ENCODE assay signal across 1 cellular context in the genomic region with DNA sequence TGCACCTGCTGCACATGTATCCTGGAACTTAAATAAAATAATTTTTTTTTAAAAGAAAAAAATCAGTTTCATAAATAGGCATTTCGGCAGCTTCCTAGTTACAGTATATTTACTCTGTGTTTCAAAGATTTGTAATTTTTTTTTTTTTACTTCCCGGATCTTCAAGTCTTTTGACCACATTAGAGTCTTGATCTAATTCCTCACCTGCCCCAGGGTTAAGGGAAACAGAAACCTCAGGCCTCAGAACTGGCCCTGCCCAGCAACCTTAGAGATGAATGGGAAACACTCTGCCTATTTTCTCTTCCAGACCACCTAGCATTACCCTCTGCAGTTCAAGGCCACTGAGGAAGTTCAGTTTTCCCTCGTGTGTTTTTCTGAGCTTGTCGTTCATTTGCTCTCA.
TF ChIP-seq lines count a peak whose summit lies in the region.

No MANE protein-coding gene starts in this region.

TF ChIP-seq in GM23338, 12 proteins besides CTCF, POLR2A, EP300 and RAD21 (continued from another document):
- TF ChIP-seq, protein P1, sequence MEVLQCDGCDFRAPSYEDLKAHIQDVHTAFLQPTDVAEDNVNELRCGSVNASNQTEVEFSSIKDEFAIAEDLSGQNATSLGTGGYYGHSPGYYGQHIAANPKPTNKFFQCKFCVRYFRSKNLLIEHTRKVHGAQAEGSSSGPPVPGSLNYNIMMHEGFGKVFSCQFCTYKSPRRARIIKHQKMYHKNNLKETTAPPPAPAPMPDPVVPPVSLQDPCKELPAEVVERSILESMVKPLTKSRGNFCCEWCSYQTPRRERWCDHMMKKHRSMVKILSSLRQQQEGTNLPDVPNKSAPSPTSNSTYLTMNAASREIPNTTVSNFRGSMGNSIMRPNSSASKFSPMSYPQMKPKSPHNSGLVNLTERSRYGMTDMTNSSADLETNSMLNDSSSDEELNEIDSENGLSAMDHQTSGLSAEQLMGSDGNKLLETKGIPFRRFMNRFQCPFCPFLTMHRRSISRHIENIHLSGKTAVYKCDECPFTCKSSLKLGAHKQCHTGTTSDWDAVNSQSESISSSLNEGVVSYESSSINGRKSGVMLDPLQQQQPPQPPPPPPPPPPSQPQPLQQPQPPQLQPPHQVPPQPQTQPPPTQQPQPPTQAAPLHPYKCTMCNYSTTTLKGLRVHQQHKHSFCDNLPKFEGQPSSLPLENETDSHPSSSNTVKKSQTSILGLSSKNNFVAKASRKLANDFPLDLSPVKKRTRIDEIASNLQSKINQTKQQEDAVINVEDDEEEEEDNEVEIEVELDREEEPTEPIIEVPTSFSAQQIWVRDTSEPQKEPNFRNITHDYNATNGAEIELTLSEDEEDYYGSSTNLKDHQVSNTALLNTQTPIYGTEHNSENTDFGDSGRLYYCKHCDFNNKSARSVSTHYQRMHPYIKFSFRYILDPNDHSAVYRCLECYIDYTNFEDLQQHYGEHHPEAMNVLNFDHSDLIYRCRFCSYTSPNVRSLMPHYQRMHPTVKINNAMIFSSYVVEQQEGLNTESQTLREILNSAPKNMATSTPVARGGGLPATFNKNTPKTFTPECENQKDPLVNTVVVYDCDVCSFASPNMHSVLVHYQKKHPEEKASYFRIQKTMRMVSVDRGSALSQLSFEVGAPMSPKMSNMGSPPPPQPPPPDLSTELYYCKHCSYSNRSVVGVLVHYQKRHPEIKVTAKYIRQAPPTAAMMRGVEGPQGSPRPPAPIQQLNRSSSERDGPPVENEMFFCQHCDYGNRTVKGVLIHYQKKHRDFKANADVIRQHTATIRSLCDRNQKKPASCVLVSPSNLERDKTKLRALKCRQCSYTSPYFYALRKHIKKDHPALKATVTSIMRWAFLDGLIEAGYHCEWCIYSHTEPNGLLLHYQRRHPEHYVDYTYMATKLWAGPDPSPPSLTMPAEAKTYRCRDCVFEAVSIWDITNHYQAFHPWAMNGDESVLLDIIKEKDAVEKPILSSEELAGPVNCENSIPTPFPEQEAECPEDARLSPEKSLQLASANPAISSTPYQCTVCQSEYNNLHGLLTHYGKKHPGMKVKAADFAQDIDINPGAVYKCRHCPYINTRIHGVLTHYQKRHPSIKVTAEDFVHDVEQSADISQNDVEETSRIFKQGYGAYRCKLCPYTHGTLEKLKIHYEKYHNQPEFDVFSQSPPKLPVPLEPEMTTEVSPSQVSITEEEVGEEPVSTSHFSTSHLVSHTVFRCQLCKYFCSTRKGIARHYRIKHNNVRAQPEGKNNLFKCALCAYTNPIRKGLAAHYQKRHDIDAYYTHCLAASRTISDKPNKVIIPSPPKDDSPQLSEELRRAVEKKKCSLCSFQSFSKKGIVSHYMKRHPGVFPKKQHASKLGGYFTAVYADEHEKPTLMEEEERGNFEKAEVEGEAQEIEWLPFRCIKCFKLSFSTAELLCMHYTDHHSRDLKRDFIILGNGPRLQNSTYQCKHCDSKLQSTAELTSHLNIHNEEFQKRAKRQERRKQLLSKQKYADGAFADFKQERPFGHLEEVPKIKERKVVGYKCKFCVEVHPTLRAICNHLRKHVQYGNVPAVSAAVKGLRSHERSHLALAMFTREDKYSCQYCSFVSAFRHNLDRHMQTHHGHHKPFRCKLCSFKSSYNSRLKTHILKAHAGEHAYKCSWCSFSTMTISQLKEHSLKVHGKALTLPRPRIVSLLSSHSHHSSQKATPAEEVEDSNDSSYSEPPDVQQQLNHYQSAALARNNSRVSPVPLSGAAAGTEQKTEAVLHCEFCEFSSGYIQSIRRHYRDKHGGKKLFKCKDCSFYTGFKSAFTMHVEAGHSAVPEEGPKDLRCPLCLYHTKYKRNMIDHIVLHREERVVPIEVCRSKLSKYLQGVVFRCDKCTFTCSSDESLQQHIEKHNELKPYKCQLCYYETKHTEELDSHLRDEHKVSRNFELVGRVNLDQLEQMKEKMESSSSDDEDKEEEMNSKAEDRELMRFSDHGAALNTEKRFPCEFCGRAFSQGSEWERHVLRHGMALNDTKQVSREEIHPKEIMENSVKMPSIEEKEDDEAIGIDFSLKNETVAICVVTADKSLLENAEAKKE (CRISPR knock-in tag; IDR thresholded peaks at IDR 0.05) = no peak
- TF ChIP-seq EZH2 (IDR thresholded peaks at IDR 0.05; ENCODE audit: low read depth, unreplicated experiment) = no peak
- TF ChIP-seq, protein P2, sequence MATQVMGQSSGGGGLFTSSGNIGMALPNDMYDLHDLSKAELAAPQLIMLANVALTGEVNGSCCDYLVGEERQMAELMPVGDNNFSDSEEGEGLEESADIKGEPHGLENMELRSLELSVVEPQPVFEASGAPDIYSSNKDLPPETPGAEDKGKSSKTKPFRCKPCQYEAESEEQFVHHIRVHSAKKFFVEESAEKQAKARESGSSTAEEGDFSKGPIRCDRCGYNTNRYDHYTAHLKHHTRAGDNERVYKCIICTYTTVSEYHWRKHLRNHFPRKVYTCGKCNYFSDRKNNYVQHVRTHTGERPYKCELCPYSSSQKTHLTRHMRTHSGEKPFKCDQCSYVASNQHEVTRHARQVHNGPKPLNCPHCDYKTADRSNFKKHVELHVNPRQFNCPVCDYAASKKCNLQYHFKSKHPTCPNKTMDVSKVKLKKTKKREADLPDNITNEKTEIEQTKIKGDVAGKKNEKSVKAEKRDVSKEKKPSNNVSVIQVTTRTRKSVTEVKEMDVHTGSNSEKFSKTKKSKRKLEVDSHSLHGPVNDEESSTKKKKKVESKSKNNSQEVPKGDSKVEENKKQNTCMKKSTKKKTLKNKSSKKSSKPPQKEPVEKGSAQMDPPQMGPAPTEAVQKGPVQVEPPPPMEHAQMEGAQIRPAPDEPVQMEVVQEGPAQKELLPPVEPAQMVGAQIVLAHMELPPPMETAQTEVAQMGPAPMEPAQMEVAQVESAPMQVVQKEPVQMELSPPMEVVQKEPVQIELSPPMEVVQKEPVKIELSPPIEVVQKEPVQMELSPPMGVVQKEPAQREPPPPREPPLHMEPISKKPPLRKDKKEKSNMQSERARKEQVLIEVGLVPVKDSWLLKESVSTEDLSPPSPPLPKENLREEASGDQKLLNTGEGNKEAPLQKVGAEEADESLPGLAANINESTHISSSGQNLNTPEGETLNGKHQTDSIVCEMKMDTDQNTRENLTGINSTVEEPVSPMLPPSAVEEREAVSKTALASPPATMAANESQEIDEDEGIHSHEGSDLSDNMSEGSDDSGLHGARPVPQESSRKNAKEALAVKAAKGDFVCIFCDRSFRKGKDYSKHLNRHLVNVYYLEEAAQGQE (IDR thresholded peaks at IDR 0.05; ENCODE audit: unreplicated experiment) = no peak
- no peak for TF ChIP-seq ZNF114 (CRISPR knock-in tag; IDR thresholded peaks at IDR 0.05)
- no peak for TF ChIP-seq NANOG (IDR thresholded peaks at IDR 0.05; ENCODE audit: borderline replicate concordance)
- no peak for TF ChIP-seq JUNB (IDR thresholded peaks at IDR 0.05; ENCODE audit: unreplicated experiment)
- no peak for TF ChIP-seq CREB1 (CRISPR knock-in tag; IDR thresholded peaks at IDR 0.05; ENCODE audit: low read depth)
- TF ChIP-seq, protein P3, sequence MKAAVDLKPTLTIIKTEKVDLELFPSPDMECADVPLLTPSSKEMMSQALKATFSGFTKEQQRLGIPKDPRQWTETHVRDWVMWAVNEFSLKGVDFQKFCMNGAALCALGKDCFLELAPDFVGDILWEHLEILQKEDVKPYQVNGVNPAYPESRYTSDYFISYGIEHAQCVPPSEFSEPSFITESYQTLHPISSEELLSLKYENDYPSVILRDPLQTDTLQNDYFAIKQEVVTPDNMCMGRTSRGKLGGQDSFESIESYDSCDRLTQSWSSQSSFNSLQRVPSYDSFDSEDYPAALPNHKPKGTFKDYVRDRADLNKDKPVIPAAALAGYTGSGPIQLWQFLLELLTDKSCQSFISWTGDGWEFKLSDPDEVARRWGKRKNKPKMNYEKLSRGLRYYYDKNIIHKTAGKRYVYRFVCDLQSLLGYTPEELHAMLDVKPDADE (IDR thresholded peaks at IDR 0.05) = no peak
